ENCODE assay signal across 13 cellular contexts in the genomic region with DNA sequence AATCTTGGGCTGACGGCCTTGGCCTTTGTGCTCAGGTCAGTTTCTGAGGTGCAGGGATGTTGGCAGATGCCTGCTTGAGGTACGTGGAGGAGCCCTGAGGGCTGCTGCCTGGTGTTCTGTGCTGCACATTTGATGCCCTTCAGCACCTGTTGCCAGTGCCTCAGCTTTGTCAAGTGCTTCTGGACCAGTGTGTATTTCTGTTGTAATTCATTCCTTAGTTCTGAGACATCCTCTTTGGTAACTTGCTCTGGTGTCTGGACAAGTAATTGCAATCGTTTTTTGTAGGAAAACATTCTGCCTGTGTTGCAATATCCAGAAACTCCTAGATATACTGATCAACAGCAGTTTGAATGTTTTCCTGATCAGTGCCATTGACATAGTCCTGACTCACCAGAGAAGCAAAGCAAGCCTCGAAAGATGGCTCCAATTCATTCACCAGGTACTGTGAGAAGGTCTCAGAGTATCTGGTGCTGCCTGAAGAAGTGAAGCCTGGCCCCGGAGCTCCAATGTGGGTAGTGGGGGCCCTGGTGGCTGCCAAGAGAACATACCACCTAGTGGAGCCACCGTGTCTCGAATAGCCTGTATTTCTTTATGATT. TPM values are rescaled to one million over a fixed set of nuclear protein-coding genes. Genes with fewer than 3 reads are reported as not detected.
DNase-seq lines count a peak whose midpoint lies in the region; ATAC-seq and TF ChIP-seq lines count a peak whose summit lies in the region.
"Had no signal": no experiment of that assay in that cellular context is flagged by ENCODE, and none has a peak within 500 bp of the region (broad histone marks: within the 10 kb centered on the region; RNA-seq: fewer than 3 reads in every experiment).

No MANE protein-coding gene starts in this region.

- no peaks in the 10 kb centered on the region for H3K27me3 Mint-ChIP-seq in activated T-helper 2 cell treated with anti-CD3 and anti-CD28 coated beads, Interferon-gamma antibody, Interleukin-2, Interleukin-4, amounts not matched to agents 10 μg/mL and 5 μg/mL and 100 μg/mL, durations not matched to agents 14 hours and 24 hours and 36 hours (ENCODE audit: low read depth)

- DNase-seq in DMS 273 (lab: John Stamatoyannopoulos, UW; ENCODE audit: unreplicated experiment), result peak; percentile 50
- DNase-seq in DMS 273 treated with DMSO at 0.1 percent for 48 hours (lab: John Stamatoyannopoulos, UW), result no peak
- peak; percentile 16 to 20 for DNase-seq in SJCRH30
- peak; percentile 70 for DNase-seq in fibroblast of pulmonary artery (ENCODE audit: low read depth)
- no peak for DNase-seq in gastrocnemius medialis
- no peak for DNase-seq in KBM-7
- no peak for DNase-seq in anterior cingulate cortex (lab: John Stamatoyannopoulos, UW)
- no peak for DNase-seq in activated T-helper 2 cell treated with anti-CD3 and anti-CD28 coated beads, Interferon-gamma antibody, Interleukin-2, Interleukin-4, amounts not matched to agents 10 μg/mL and 5 μg/mL and 100 μg/mL, durations not matched to agents 14 hours and 24 hours and 36 hours (ENCODE audit: low spot score)
- DNase-seq: activated gamma-delta T cell, NCI-H526 treated with DMSO at 0.1 percent for 48 hours, T-helper 9 cell, testis had no signal

- in situ Hi-C loops in gastrocnemius medialis (cut with MboI; ENCODE audit: low sequenced_read_pairs in 4 of 4) (loop anchor here in 1 of 4 donors (10.0 kb wide), 1 partner anchor 55 kb away; no protein-coding TSS in a partner anchor), KBM-7 (cut with MboI; ENCODE audit: low pct_unique_long_range_greater_than_20kb, low sequenced_read_pairs) (no loop called here)

- peaks cover 25% of the 10 kb centered on the region for H3K36me3 Mint-ChIP-seq in activated T-helper 2 cell treated with anti-CD3 and anti-CD28 coated beads, Interferon-gamma antibody, Interleukin-2, Interleukin-4, amounts not matched to agents 10 μg/mL and 5 μg/mL and 100 μg/mL, durations not matched to agents 14 hours and 24 hours and 36 hours (ENCODE audit: low read depth)

- H3K4me1 ChIP-seq in SJCRH30 (no peaks in the 10 kb centered on the region), gastrocnemius medialis (no peaks in the 10 kb centered on the region)

- no peaks in the 10 kb centered on the region for H3K9me3 ChIP-seq in SJCRH30 (replicated peaks)
- H3K9me3 ChIP-seq in gastrocnemius medialis, result no peaks in the 10 kb centered on the region
- H3K9me3 ChIP-seq: testis had no signal

- H3K4me3 ChIP-seq in SJCRH30, result no peak overlapping the region
- H3K4me3 ChIP-seq in fibroblast of pulmonary artery (replicated peaks; ENCODE audit: low read depth, low read length), result no peak overlapping the region
- no peak overlapping the region for H3K4me3 ChIP-seq in gastrocnemius medialis
- H3K4me3 ChIP-seq: testis had no signal

- ATAC-seq in gastrocnemius medialis, result peak; percentile 46 to 65

- no peak for TF ChIP-seq POLR2A in gastrocnemius medialis (IDR thresholded peaks at IDR 0.05)

- no peak for TF ChIP-seq CTCF in fibroblast of pulmonary artery (IDR thresholded peaks at IDR 0.05; ENCODE audit: low read length, missing control alignments)
- no peak for TF ChIP-seq CTCF in gastrocnemius medialis (IDR thresholded peaks at IDR 0.05 in 4 of 5, conservative IDR thresholded peaks at IDR 0.05 in 1 of 5)

- H3K27ac Mint-ChIP-seq in activated T-helper 2 cell treated with anti-CD3 and anti-CD28 coated beads, Interferon-gamma antibody, Interleukin-2, Interleukin-4, amounts not matched to agents 10 μg/mL and 5 μg/mL and 100 μg/mL, durations not matched to agents 14 hours and 24 hours and 36 hours, result no peak overlapping the region

- H3K27me3 ChIP-seq in SJCRH30, result no peaks in the 10 kb centered on the region
- no peaks in the 10 kb centered on the region for H3K27me3 ChIP-seq in gastrocnemius medialis
- H3K27me3 ChIP-seq: testis had no signal

- no peaks in the 10 kb centered on the region for H3K9me3 Mint-ChIP-seq in activated T-helper 2 cell treated with anti-CD3 and anti-CD28 coated beads, Interferon-gamma antibody, Interleukin-2, Interleukin-4, amounts not matched to agents 10 μg/mL and 5 μg/mL and 100 μg/mL, durations not matched to agents 14 hours and 24 hours and 36 hours

- H3K4me3 Mint-ChIP-seq in activated T-helper 2 cell treated with anti-CD3 and anti-CD28 coated beads, Interferon-gamma antibody, Interleukin-2, Interleukin-4, amounts not matched to agents 10 μg/mL and 5 μg/mL and 100 μg/mL, durations not matched to agents 14 hours and 24 hours and 36 hours (ENCODE audit: low read depth), result no peak overlapping the region

- no peaks in the 10 kb centered on the region for H3K4me1 Mint-ChIP-seq in activated T-helper 2 cell treated with anti-CD3 and anti-CD28 coated beads, Interferon-gamma antibody, Interleukin-2, Interleukin-4, amounts not matched to agents 10 μg/mL and 5 μg/mL and 100 μg/mL, durations not matched to agents 14 hours and 24 hours and 36 hours (ENCODE audit: low read depth)

- H3K36me3 ChIP-seq in SJCRH30, result peaks cover 24% of the 10 kb centered on the region
- H3K36me3 ChIP-seq in gastrocnemius medialis, result peaks cover 7 to 19% of the 10 kb centered on the region in 2 donors

- intact Hi-C loops in gastrocnemius medialis (cut with DNase I; ENCODE audit: low total_unique reads), result no loop called here
- intact Hi-C loops in activated T-helper 2 cell treated with anti-CD3 and anti-CD28 coated beads, Interferon-gamma antibody, Interleukin-2, Interleukin-4, amounts not matched to agents 10 μg/mL and 5 μg/mL and 100 μg/mL, durations not matched to agents 14 hours and 24 hours and 36 hours (cut with micrococcal nuclease), result no loop called here

- H3K27ac ChIP-seq in SJCRH30 (no peak overlapping the region), gastrocnemius medialis (no peak overlapping the region)
- H3K27ac ChIP-seq: 22Rv1 had no signal

RNA-seq across cellular contexts. Expression of a gene that starts 26.7 kb away (rescaled TPM):
- total RNA-seq in SJCRH30 (2014; rRNA removed; shearing (Covaris generic)), result 15.0 and 16.6 TPM in 2 replicates
- total RNA-seq in gastrocnemius medialis, result 1 to 10 TPM; 7.1 to 9.4 (median 8.0) TPM
- 12.7 and 13.3 TPM in 2 replicates for total RNA-seq in activated T-helper 2 cell treated with anti-CD3 and anti-CD28 coated beads, Interferon-gamma antibody, Interleukin-2, Interleukin-4, amounts not matched to agents 10 μg/mL and 5 μg/mL and 100 μg/mL, durations not matched to agents 14 hours and 24 hours and 36 hours

RNA-seq across cellular contexts. Expression of a gene that starts 46.1 kb away (rescaled TPM):
- total RNA-seq in SJCRH30 (2014; rRNA removed; shearing (Covaris generic)), result 15.4 and 16.2 TPM in 2 replicates
- 1 to 10 TPM; 1.5 to 3.6 (median 2.6) TPM for total RNA-seq in gastrocnemius medialis
- 7.9 and 9.1 TPM in 2 replicates for total RNA-seq in activated T-helper 2 cell treated with anti-CD3 and anti-CD28 coated beads, Interferon-gamma antibody, Interleukin-2, Interleukin-4, amounts not matched to agents 10 μg/mL and 5 μg/mL and 100 μg/mL, durations not matched to agents 14 hours and 24 hours and 36 hours

Comparison
In these comparisons a context has a peak if more than half of its experiments do, and no peak if none do; other contexts are left out.
1. DNase-seq: peak in DMS 273 (single experiment), SJCRH30 (2 of 2) and fibroblast of pulmonary artery (single experiment); none in DMS 273 treated with DMSO at 0.1 percent for 48 hours (single experiment), gastrocnemius medialis (0 of 2), KBM-7 (single experiment), anterior cingulate cortex (0 of 58) and activated T-helper 2 cell treated with anti-CD3 and anti-CD28 coated beads, Interferon-gamma antibody, Interleukin-2, Interleukin-4, amounts not matched to agents 10 μg/mL and 5 μg/mL and 100 μg/mL, durations not matched to agents 14 hours and 24 hours and 36 hours (single experiment).